Comparison of ENCODE assay signal across 19 cellular contexts in genomic region chr5:148984333-148984732, GRCh38.
DNase-seq lines count a peak whose midpoint lies in the region; ATAC-seq and TF ChIP-seq lines count a peak whose summit lies in the region.
"Had no signal": no experiment of that assay in that cellular context is flagged by ENCODE, and none has a peak within 500 bp of the region (broad histone marks: within the 10 kb centered on the region; RNA-seq: fewer than 3 reads in every experiment).

No MANE protein-coding gene starts in this region.

- H3K4me1 Mint-ChIP-seq in activated T-helper 2 cell treated with anti-CD3 and anti-CD28 coated beads, Interferon-gamma antibody, Interleukin-2, Interleukin-4, amounts not matched to agents 10 μg/mL and 5 μg/mL and 100 μg/mL, durations not matched to agents 14 hours and 24 hours and 36 hours (ENCODE audit: low read depth) = peaks cover 6% of the 10 kb centered on the region
- H3K4me1 Mint-ChIP-seq: activated naive CD4-positive, alpha-beta T cell treated with anti-CD3 and anti-CD28 coated beads, Interleukin-2, amount 50 U/mL, for 24 hours; central memory CD8-positive, alpha-beta T cell; memory B cell; stimulated activated naive CD8-positive, alpha-beta T cell treated with anti-CD3 and anti-CD28 coated beads, Interleukin-15, amount 100 ng/mL, for 72 hours had no signal

- no peak overlapping the region for H2BK5ac ChIP-seq in trophoblast cell (ENCODE audit: low read depth, low read length, poor library complexity)

- CTCF ChIA-PET in HCT116 (lab: Charles Lee) = interaction anchor here (0.6 to 1.2 kb wide), 3 partner anchors 15 to 254 kb away, joined by 3 to 4 read pairs (median 4); no protein-coding TSS in a partner anchor

- ATAC-seq in HCT116 (peak; percentile 87), GM21381 (IDR thresholded peaks at IDR 0.05; ENCODE audit: unreplicated experiment) (no peak), HG02840 (IDR thresholded peaks at IDR 0.05; ENCODE audit: low FRiP score, unreplicated experiment) (no peak), HG03565 (IDR thresholded peaks at IDR 0.05; ENCODE audit: unreplicated experiment) (no peak)
- ATAC-seq: activated CD8-positive, alpha-beta memory T cell treated with anti-CD3 and anti-CD28 coated beads, Interleukin-2, amount 10 ng/mL, durations not matched to agents 7 days and 5 days; stimulated activated naive CD8-positive, alpha-beta T cell treated with anti-CD3 and anti-CD28 coated beads, Interleukin-15, amount 100 ng/mL, for 72 hours had no signal

- H2BK12ac ChIP-seq in trophoblast cell (ENCODE audit: low read length) = peak overlapping the region; percentile 24

- no peak overlapping the region for H3K27ac Mint-ChIP-seq in activated T-helper 2 cell treated with anti-CD3 and anti-CD28 coated beads, Interferon-gamma antibody, Interleukin-2, Interleukin-4, amounts not matched to agents 10 μg/mL and 5 μg/mL and 100 μg/mL, durations not matched to agents 14 hours and 24 hours and 36 hours
- H3K27ac Mint-ChIP-seq: activated CD8-positive, alpha-beta memory T cell treated with anti-CD3 and anti-CD28 coated beads, Interleukin-2, amount 10 ng/mL, durations not matched to agents 7 days and 5 days; activated naive CD4-positive, alpha-beta T cell treated with anti-CD3 and anti-CD28 coated beads, Interleukin-2, amount 50 U/mL, for 24 hours; CD14-positive monocyte; memory B cell; stimulated activated naive CD8-positive, alpha-beta T cell treated with anti-CD3 and anti-CD28 coated beads, Interleukin-15, amount 100 ng/mL, for 72 hours had no signal

- no peak overlapping the region for H4K8ac ChIP-seq in trophoblast cell (ENCODE audit: low read depth, low read length)

- intact Hi-C loops in HCT116 (cut with micrococcal nuclease) = no loop called here
- intact Hi-C loops in activated T-helper 2 cell treated with anti-CD3 and anti-CD28 coated beads, Interferon-gamma antibody, Interleukin-2, Interleukin-4, amounts not matched to agents 10 μg/mL and 5 μg/mL and 100 μg/mL, durations not matched to agents 14 hours and 24 hours and 36 hours (cut with micrococcal nuclease) = no loop called here

- peaks cover 5% of the 10 kb centered on the region for H3K79me1 ChIP-seq in trophoblast cell (ENCODE audit: low read length)

- TF ChIP-seq CTCF in HCT116 (IDR thresholded peaks at IDR 0.05 in 2 of 3, conservative IDR thresholded peaks at IDR 0.05 in 1 of 3; ENCODE audit: borderline replicate concordance in 1 of 3, insufficient read depth in 1 of 3, low read depth in 2 of 3, low read length in 2 of 3) (no peak), epithelial cell of proximal tubule (conservative IDR thresholded peaks at IDR 0.05; ENCODE audit: low read depth, low read length) (no peak)

- H3K4me2 ChIP-seq in HCT116 (ENCODE audit: low read length) = peak overlapping the region; percentile 83
- no peak overlapping the region for H3K4me2 ChIP-seq in trophoblast cell (ENCODE audit: low read length)

- H3K4me3 ChIP-seq in HCT116 (replicated peaks in 1 of 2; ENCODE audit: low read depth in 1 of 2, low read length in 2 of 2) = peak overlapping the region in 1 of 2 experiments; percentile 44; a peak in 2 of 4 replicates
- H3K4me3 ChIP-seq in epithelial cell of proximal tubule (ENCODE audit: low read depth, low read length) = no peak overlapping the region
- H3K4me3 ChIP-seq in trophoblast cell (ENCODE audit: low read depth, low read length) = no peak overlapping the region

- no TSS peak for BruUV-seq in HCT116 (replicated peaks; lab: Mats Ljungman, UMichigan)

- no peak overlapping the region for H3K18ac ChIP-seq in trophoblast cell (ENCODE audit: low read length)

- H4K91ac ChIP-seq in trophoblast cell (ENCODE audit: low read depth, low read length) = no peak overlapping the region

- H3K9ac ChIP-seq in HCT116 (ENCODE audit: low read length) (peak overlapping the region; percentile 33), trophoblast cell (ENCODE audit: low read length) (no peak overlapping the region)

- peak overlapping the region; percentile 31 for H2BK120ac ChIP-seq in trophoblast cell (ENCODE audit: insufficient read depth, low read length, poor library complexity)

- RAD21 ChIA-PET in HCT116 (lab: Charles Lee; ENCODE audit: low non-redundant PET in 1 of 2, low total read pairs in 2 of 2, uncharacterized antibody in 2 of 2, unreplicated experiment in 2 of 2) = no interaction called here

- TF ChIP-seq POLR2A in HCT116 (IDR thresholded peaks at IDR 0.05; ENCODE audit: borderline replicate concordance, extremely low read depth, insufficient read depth, insufficient read length) = no peak

- H3K27me3 Mint-ChIP-seq in activated T-helper 2 cell treated with anti-CD3 and anti-CD28 coated beads, Interferon-gamma antibody, Interleukin-2, Interleukin-4, amounts not matched to agents 10 μg/mL and 5 μg/mL and 100 μg/mL, durations not matched to agents 14 hours and 24 hours and 36 hours (ENCODE audit: low read depth) = peaks cover 42% of the 10 kb centered on the region
- H3K27me3 Mint-ChIP-seq: stimulated activated naive CD8-positive, alpha-beta T cell treated with anti-CD3 and anti-CD28 coated beads, Interleukin-15, amount 100 ng/mL, for 72 hours had no signal

- H3K27ac ChIP-seq in HCT116 (ENCODE audit: low read depth, low read length) = peak overlapping the region; percentile 36; the same call in 1 of the 2 replicates
- peak overlapping the region; percentile 27 for H3K27ac ChIP-seq in trophoblast cell (ENCODE audit: low read depth, low read length)
- H3K27ac ChIP-seq: HL-60, neutrophil, WERI-Rb-1 had no signal

- no peaks in the 10 kb centered on the region for H3K9me2 ChIP-seq in HCT116 (ENCODE audit: insufficient read depth)

- POLR2A ChIA-PET in HCT116 (lab: Charles Lee) = interaction anchor here (1.1 kb wide), 1 partner anchor 11 kb away, joined by 4 read pairs; no protein-coding TSS in a partner anchor

- no peaks in the 10 kb centered on the region for H4K20me1 ChIP-seq in HCT116 (ENCODE audit: insufficient read depth)

- H3K36me3 Mint-ChIP-seq in activated T-helper 2 cell treated with anti-CD3 and anti-CD28 coated beads, Interferon-gamma antibody, Interleukin-2, Interleukin-4, amounts not matched to agents 10 μg/mL and 5 μg/mL and 100 μg/mL, durations not matched to agents 14 hours and 24 hours and 36 hours (ENCODE audit: low read depth) = no peaks in the 10 kb centered on the region
- H3K36me3 Mint-ChIP-seq: activated CD8-positive, alpha-beta memory T cell treated with anti-CD3 and anti-CD28 coated beads, Interleukin-2, amount 10 ng/mL, durations not matched to agents 7 days and 5 days; activated naive CD4-positive, alpha-beta T cell treated with anti-CD3 and anti-CD28 coated beads, Interleukin-2, amount 50 U/mL, for 24 hours; CD14-positive monocyte; memory B cell had no signal

- H3K4me3 Mint-ChIP-seq in activated T-helper 2 cell treated with anti-CD3 and anti-CD28 coated beads, Interferon-gamma antibody, Interleukin-2, Interleukin-4, amounts not matched to agents 10 μg/mL and 5 μg/mL and 100 μg/mL, durations not matched to agents 14 hours and 24 hours and 36 hours (ENCODE audit: low read depth) = no peak overlapping the region
- H3K4me3 Mint-ChIP-seq: activated CD8-positive, alpha-beta memory T cell treated with anti-CD3 and anti-CD28 coated beads, Interleukin-2, amount 10 ng/mL, durations not matched to agents 7 days and 5 days; activated naive CD4-positive, alpha-beta T cell treated with anti-CD3 and anti-CD28 coated beads, Interleukin-2, amount 50 U/mL, for 24 hours; CD14-positive monocyte; central memory CD8-positive, alpha-beta T cell; memory B cell; stimulated activated naive CD8-positive, alpha-beta T cell treated with anti-CD3 and anti-CD28 coated beads, Interleukin-15, amount 100 ng/mL, for 72 hours had no signal

- H3K23ac ChIP-seq in trophoblast cell (ENCODE audit: low read length) = no peak overlapping the region

- H3K4me1 ChIP-seq in HCT116 (ENCODE audit: control insufficient read depth in 1 of 2, insufficient read depth in 2 of 2, low read length in 2 of 2) (peaks cover 12 to 57% of the 10 kb centered on the region in 2 experiments), trophoblast cell (ENCODE audit: control insufficient read depth in 1 of 2, insufficient read depth in 2 of 2, low read length in 2 of 2) (peaks cover 6 to 10% of the 10 kb centered on the region in 2 experiments)

- H3K9me3 Mint-ChIP-seq in activated T-helper 2 cell treated with anti-CD3 and anti-CD28 coated beads, Interferon-gamma antibody, Interleukin-2, Interleukin-4, amounts not matched to agents 10 μg/mL and 5 μg/mL and 100 μg/mL, durations not matched to agents 14 hours and 24 hours and 36 hours = no peaks in the 10 kb centered on the region
- H3K9me3 Mint-ChIP-seq: activated naive CD4-positive, alpha-beta T cell treated with anti-CD3 and anti-CD28 coated beads, Interleukin-2, amount 50 U/mL, for 24 hours; central memory CD8-positive, alpha-beta T cell; stimulated activated naive CD8-positive, alpha-beta T cell treated with anti-CD3 and anti-CD28 coated beads, Interleukin-15, amount 100 ng/mL, for 72 hours had no signal

- no peaks in the 10 kb centered on the region for H3K36me3 ChIP-seq in HCT116 (ENCODE audit: control insufficient read depth in 1 of 2, insufficient read depth in 2 of 2, low read length in 2 of 2)
- no peaks in the 10 kb centered on the region for H3K36me3 ChIP-seq in trophoblast cell (ENCODE audit: control insufficient read depth in 1 of 2, insufficient read depth in 2 of 2, low read length in 2 of 2)
- H3K36me3 ChIP-seq: neutrophil, WERI-Rb-1 had no signal

- no peak overlapping the region for H4K12ac ChIP-seq in trophoblast cell (ENCODE audit: low read depth, low read length)

- no peak overlapping the region for H3K4ac ChIP-seq in trophoblast cell (ENCODE audit: low read depth, low read length)

- H2AFZ ChIP-seq in HCT116 (ENCODE audit: low read depth, low read length, poor library complexity, severe bottlenecking) (no peak overlapping the region), trophoblast cell (ENCODE audit: insufficient read depth, low read length, poor library complexity) (no peak overlapping the region)

- TF ChIP-seq RAD21 in HCT116 (IDR thresholded peaks at IDR 0.05; ENCODE audit: low read depth) = peak; percentile 6; the same call in 1 of the 2 replicates

- no peak overlapping the region for H3K14ac ChIP-seq in trophoblast cell (ENCODE audit: low read length)

- no peaks in the 10 kb centered on the region for H3K79me2 ChIP-seq in HCT116 (ENCODE audit: insufficient read depth, low read length)
- no peaks in the 10 kb centered on the region for H3K79me2 ChIP-seq in trophoblast cell (ENCODE audit: control insufficient read depth, insufficient read depth, low read length, poor library complexity)

- DNase-seq in HCT116 (ENCODE audit: low read depth, low spot score) (peak; percentile 77), RPMI7951 (ENCODE audit: low read depth) (peak; percentile 81), epithelial cell of proximal tubule (ENCODE audit: low read depth) (peak; percentile 83), trophoblast cell (peak; percentile 85 to 96)
- no peak for DNase-seq in activated T-helper 2 cell treated with anti-CD3 and anti-CD28 coated beads, Interferon-gamma antibody, Interleukin-2, Interleukin-4, amounts not matched to agents 10 μg/mL and 5 μg/mL and 100 μg/mL, durations not matched to agents 14 hours and 24 hours and 36 hours (ENCODE audit: low spot score)
- DNase-seq: activated CD8-positive, alpha-beta memory T cell treated with anti-CD3 and anti-CD28 coated beads, Interleukin-2, amount 10 ng/mL, durations not matched to agents 7 days and 5 days; NCI-H2081 treated with DMSO at 0.1 percent for 48 hours; SIG-M5; stimulated activated naive CD8-positive, alpha-beta T cell treated with anti-CD3 and anti-CD28 coated beads, Interleukin-15, amount 100 ng/mL, for 72 hours; WERI-Rb-1 had no signal

- H3K27me3 ChIP-seq in HCT116 (ENCODE audit: insufficient read depth, low read length) = no peaks in the 10 kb centered on the region
- no peaks in the 10 kb centered on the region for H3K27me3 ChIP-seq in trophoblast cell (ENCODE audit: insufficient read depth, low read length)
- H3K27me3 ChIP-seq: neutrophil had no signal

- no peaks in the 10 kb centered on the region for H3K9me3 ChIP-seq in HCT116 (ENCODE audit: control insufficient read depth in 1 of 2, insufficient read depth in 1 of 2, low read depth in 1 of 2, low read length in 2 of 2)
- H3K9me3 ChIP-seq in trophoblast cell (ENCODE audit: insufficient read depth, low read depth, low read length) = peaks cover 2% of the 10 kb centered on the region
- H3K9me3 ChIP-seq: neutrophil had no signal

- no peak overlapping the region for H2AK5ac ChIP-seq in trophoblast cell (ENCODE audit: low read length)

- no CpG with 5 or more reads among the region's 1 CpG for WGBS in trophoblast cell (ENCODE audit: extremely low coverage, insufficient coverage, insufficient read length)
